ENCODE assay signal across 27 cellular contexts in the genomic region with DNA sequence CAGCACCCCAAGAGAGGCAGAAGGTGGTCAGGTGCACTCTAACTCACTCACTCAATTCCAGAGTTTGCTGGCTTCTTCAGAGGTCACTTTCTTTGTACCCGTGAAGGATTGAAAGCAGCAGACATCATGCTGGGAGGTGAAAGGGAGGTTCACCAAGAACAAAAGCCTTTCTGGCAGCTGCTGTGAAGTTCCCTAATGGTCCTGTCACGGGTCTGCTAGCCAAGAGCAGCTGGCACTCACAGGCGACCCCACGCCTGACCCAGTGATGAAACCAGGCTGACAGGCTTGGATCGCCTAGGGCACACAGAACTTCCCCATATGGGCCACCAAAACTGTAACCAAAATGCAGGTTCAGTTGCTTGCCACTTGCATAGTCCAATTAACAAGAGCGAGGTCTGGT. TPM values are rescaled to one million over a fixed set of nuclear protein-coding genes. Genes with fewer than 3 reads are reported as not detected.
"Had no signal": no experiment of that assay in that cellular context is flagged by ENCODE, and none has a peak within 500 bp of the region (broad histone marks: within the 10 kb centered on the region; RNA-seq: fewer than 3 reads in every experiment).

No MANE protein-coding gene starts in this region.

- H3K27ac Mint-ChIP-seq: mesothelial cell of epicardium; naive B cell; natural killer cell treated with Interleukin-12 subunit alpha and Interleukin-12 subunit beta and Interleukin-15 and Interleukin-18, amount 100 ng/mL, for 72 hours; stimulated activated naive CD8-positive, alpha-beta T cell treated with anti-CD3 and anti-CD28 coated beads, Interleukin-15, amount 100 ng/mL, for 72 hours had no signal

- ATAC-seq: left lobe of liver; mucosa of descending colon; natural killer cell treated with Interleukin-12 subunit alpha and Interleukin-12 subunit beta and Interleukin-15 and Interleukin-18, amount 100 ng/mL, for 72 hours; right lobe of liver; stimulated activated naive CD8-positive, alpha-beta T cell treated with anti-CD3 and anti-CD28 coated beads, Interleukin-15, amount 100 ng/mL, for 72 hours had no signal

- H2AFZ ChIP-seq: parathyroid adenoma had no signal

- H3K9ac ChIP-seq: parathyroid adenoma had no signal

- H3K36me3 Mint-ChIP-seq: mesothelial cell of epicardium; naive B cell; natural killer cell treated with Interleukin-12 subunit alpha and Interleukin-12 subunit beta and Interleukin-15 and Interleukin-18, amount 100 ng/mL, for 72 hours had no signal

- H3K4me3 ChIP-seq: dorsolateral prefrontal cortex, esophagus squamous epithelium, lung, mucosa of descending colon, right lobe of liver, thyroid gland, vagina had no signal

- H3K27me3 ChIP-seq: esophagus squamous epithelium, right lobe of liver, thyroid gland, vagina had no signal

- H3K27ac ChIP-seq: dorsolateral prefrontal cortex, esophagus squamous epithelium, parathyroid adenoma, right lobe of liver, thyroid gland, vagina had no signal

- H3K4me1 Mint-ChIP-seq: mesothelial cell of epicardium; naive B cell; stimulated activated naive CD8-positive, alpha-beta T cell treated with anti-CD3 and anti-CD28 coated beads, Interleukin-15, amount 100 ng/mL, for 72 hours had no signal

- H3K9me3 Mint-ChIP-seq: naive B cell; natural killer cell treated with Interleukin-12 subunit alpha and Interleukin-12 subunit beta and Interleukin-15 and Interleukin-18, amount 100 ng/mL, for 72 hours; stimulated activated naive CD8-positive, alpha-beta T cell treated with anti-CD3 and anti-CD28 coated beads, Interleukin-15, amount 100 ng/mL, for 72 hours had no signal

- H3K79me2 ChIP-seq: parathyroid adenoma had no signal

- H3K4me1 ChIP-seq: esophagus squamous epithelium, parathyroid adenoma, right lobe of liver, thyroid gland, vagina had no signal

- H3K27me3 Mint-ChIP-seq: naive B cell; progenitor cell of endocrine pancreas; stimulated activated naive CD8-positive, alpha-beta T cell treated with anti-CD3 and anti-CD28 coated beads, Interleukin-15, amount 100 ng/mL, for 72 hours had no signal

- H3K9me3 ChIP-seq: esophagus squamous epithelium, mucosa of descending colon, right lobe of liver, thyroid gland, vagina had no signal

- H3K4me3 Mint-ChIP-seq: mesothelial cell of epicardium; natural killer cell treated with Interleukin-12 subunit alpha and Interleukin-12 subunit beta and Interleukin-15 and Interleukin-18, amount 100 ng/mL, for 72 hours; neural crest cell; stimulated activated naive CD8-positive, alpha-beta T cell treated with anti-CD3 and anti-CD28 coated beads, Interleukin-15, amount 100 ng/mL, for 72 hours had no signal

- DNase-seq: dorsolateral prefrontal cortex; effector memory CD4-positive, alpha-beta T cell; erythroblast; esophagus squamous epithelium; foreskin melanocyte; hypothalamus; kidney; mesenchymal stem cell; mucosa of descending colon; naive B cell; right lobe of liver; small intestine; stimulated activated CD4-positive, alpha-beta T cell treated with anti-CD3 and anti-CD28 coated beads, Interleukin-1b, Interleukin-23, amount 100 ng/mL, for 48 hours; stimulated activated CD4-positive, alpha-beta T cell treated with anti-CD3 and anti-CD28 coated beads, Interleukin-4, amount 100 ng/mL, for 1 hour; stimulated activated CD8-positive, alpha-beta memory T cell treated with anti-CD3 and anti-CD28 coated beads, Interleukin-4, amount 100 ng/mL, for 48 hours; stimulated activated naive CD4-positive, alpha-beta T cell; stimulated activated naive CD8-positive, alpha-beta T cell treated with anti-CD3 and anti-CD28 coated beads, Interleukin-15, amount 100 ng/mL, for 72 hours; thyroid gland; trophoblast cell had no signal

- H3K36me3 ChIP-seq: esophagus squamous epithelium, right lobe of liver, thyroid gland, vagina had no signal

RNA-seq across cellular contexts. Expression of a gene that starts 11.8 kb away (rescaled TPM):
- total RNA-seq: right lobe of liver had no signal
